ENCODE assay signal across 8 cellular contexts in genomic region chr5:125412561-125413535, GRCh38.
DNase-seq lines count a peak whose midpoint lies in the region; ATAC-seq and TF ChIP-seq lines count a peak whose summit lies in the region.

No MANE protein-coding gene starts in this region.

- no peaks in the 10 kb centered on the region for H3K9me3 ChIP-seq in ascending aorta
- no peaks in the 10 kb centered on the region for H3K9me3 ChIP-seq in right atrium auricular region
- no peaks in the 10 kb centered on the region for H3K9me3 ChIP-seq in prostate gland

- ATAC-seq in HG02642 (IDR thresholded peaks at IDR 0.05; ENCODE audit: poor library complexity, unreplicated experiment), result peak; percentile 60
- ATAC-seq in naive thymus-derived CD8-positive, alpha-beta T cell, result no peak

- H3K36me3 Mint-ChIP-seq in naive thymus-derived CD8-positive, alpha-beta T cell, result no peaks in the 10 kb centered on the region

- H3K4me3 Mint-ChIP-seq in naive thymus-derived CD8-positive, alpha-beta T cell, result no peak overlapping the region

- H3K27ac ChIP-seq in ascending aorta (peak overlapping the region in 1 of 2 donors; percentile 69), right atrium auricular region (peak overlapping the region; percentile 52 to 84), prostate gland (peak overlapping the region in 1 of 2 donors; percentile 46)

- TF ChIP-seq CTCF in ascending aorta (IDR thresholded peaks at IDR 0.05) (peak in 2 of 3 experiments; percentile 45 to 51), right atrium auricular region (IDR thresholded peaks at IDR 0.05) (peak in 1 of 2 donors; percentile 52), prostate gland (IDR thresholded peaks at IDR 0.05) (peak in 2 of 4 experiments; percentile 32 to 37)

- H3K36me3 ChIP-seq in ascending aorta, result no peaks in the 10 kb centered on the region
- H3K36me3 ChIP-seq in right atrium auricular region, result no peaks in the 10 kb centered on the region
- no peaks in the 10 kb centered on the region for H3K36me3 ChIP-seq in prostate gland

- H3K4me1 Mint-ChIP-seq in naive thymus-derived CD8-positive, alpha-beta T cell, result peaks cover 0 to 16% (median 0%) of the 10 kb centered on the region in 4 donors

- no peak overlapping the region for H3K27ac Mint-ChIP-seq in naive thymus-derived CD8-positive, alpha-beta T cell

- 14% methylated on average over 14 of the region's 14 CpGs for WGBS in prostate gland

- POLR2A ChIA-PET in naive thymus-derived CD8-positive, alpha-beta T cell (lab: Charles Lee), result no interaction called here

- DNase-seq in Daoy (ENCODE audit: low read depth) (peak; percentile 93), NCI-H2081 treated with DMSO at 0.1 percent for 48 hours (lab: John Stamatoyannopoulos, UW) (peak; percentile 88), ascending aorta (ENCODE audit: low spot score in 2 of 2) (peak in 1 of 2 donors; percentile 80), right atrium auricular region (ENCODE audit: low spot score) (peak; percentile 76), prostate gland (ENCODE audit: low spot score) (peak; percentile 56)
- no peak for DNase-seq in activated CD4-positive, alpha-beta T cell treated with anti-CD3 and anti-CD28 coated beads, Interleukin-2, amount 50 U/mL, for 1 hour
- DNase-seq in naive thymus-derived CD8-positive, alpha-beta T cell, result no peak

- H3K27me3 ChIP-seq in ascending aorta (no peaks in the 10 kb centered on the region), right atrium auricular region (no peaks in the 10 kb centered on the region), prostate gland (replicated peaks; ENCODE audit: insufficient read depth) (no peaks in the 10 kb centered on the region)

- H3K4me3 ChIP-seq in ascending aorta (peak overlapping the region; percentile 1 to 48), right atrium auricular region (no peak overlapping the region), prostate gland (no peak overlapping the region)

- H3K27me3 Mint-ChIP-seq in naive thymus-derived CD8-positive, alpha-beta T cell, result peaks cover 0 to 1% (median 0%) of the 10 kb centered on the region in 5 donors

- TF ChIP-seq POLR2A in prostate gland (IDR thresholded peaks at IDR 0.05), result no peak

- peaks cover 0 to 2% (median 0%) of the 10 kb centered on the region in 9 donors for H3K9me3 Mint-ChIP-seq in naive thymus-derived CD8-positive, alpha-beta T cell

- peaks cover 3 to 31% of the 10 kb centered on the region in 2 donors for H3K4me1 ChIP-seq in ascending aorta
- H3K4me1 ChIP-seq in right atrium auricular region, result peaks cover 0 to 50% of the 10 kb centered on the region in 2 donors
- peaks cover 18% of the 10 kb centered on the region for H3K4me1 ChIP-seq in prostate gland (replicated peaks)

- intact Hi-C loops in ascending aorta (cut with DNase I) (loop anchor here (5.0 to 10.0 kb wide), 3 partner anchors 506 to 738 kb away; no protein-coding TSS in a partner anchor), prostate gland (cut with DNase I) (loop anchor here (5.0 kb wide), 1 partner anchor 74 kb away; no protein-coding TSS in a partner anchor)

Comparison
In these comparisons a context has a peak if more than half of its experiments do, and no peak if none do; other contexts are left out.
1. DNase-seq: peak in Daoy (single experiment), NCI-H2081 treated with DMSO at 0.1 percent for 48 hours (single experiment), right atrium auricular region (single experiment) and prostate gland (single experiment); none in activated CD4-positive, alpha-beta T cell treated with anti-CD3 and anti-CD28 coated beads, Interleukin-2, amount 50 U/mL, for 1 hour (single experiment) and naive thymus-derived CD8-positive, alpha-beta T cell (0 of 10).
2. H3K4me3 ChIP-seq: peak in ascending aorta (2 of 2); none in right atrium auricular region (0 of 2) and prostate gland (0 of 2).